8 cellular contexts compared by ENCODE assay signal in the genomic region with DNA sequence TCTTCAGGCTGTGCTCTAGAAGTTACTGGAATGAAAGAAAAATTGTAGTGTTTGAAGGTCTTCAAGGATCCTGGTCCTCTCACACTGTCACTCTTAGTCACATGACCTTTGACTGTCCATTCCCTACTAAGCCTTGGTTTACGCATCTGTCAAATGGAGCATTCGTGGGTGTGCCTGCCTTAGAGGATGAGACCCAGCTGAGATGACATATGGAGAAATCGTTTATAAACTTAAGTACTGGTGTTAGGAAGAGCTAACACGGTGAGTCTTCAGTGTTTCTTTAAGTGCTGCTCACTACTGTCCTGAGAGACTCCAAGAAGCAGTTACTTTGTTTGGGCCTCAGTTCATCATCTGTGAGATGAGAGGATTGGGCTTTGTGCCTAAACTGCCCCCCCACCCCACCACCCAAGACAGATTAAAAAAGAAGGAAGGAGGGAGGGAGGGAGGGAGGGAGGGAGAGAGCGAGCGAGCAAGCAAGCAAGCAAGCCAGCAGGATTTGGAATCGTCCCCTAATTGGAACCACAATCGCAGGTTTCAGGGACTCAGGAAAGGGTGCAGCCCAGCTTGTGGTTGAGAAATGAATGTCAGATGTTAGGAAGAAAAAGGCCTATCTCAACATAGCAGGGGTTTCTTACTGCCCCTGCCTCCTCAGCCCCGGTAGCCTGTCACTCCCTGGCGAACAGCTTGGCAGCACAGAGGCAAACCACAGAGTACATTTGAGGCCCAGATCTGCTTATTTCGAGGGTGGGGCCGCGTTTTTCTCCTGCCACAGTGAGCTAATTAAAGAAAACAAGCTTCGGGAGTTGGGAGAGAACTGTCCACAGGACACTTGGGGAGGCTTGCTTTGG. TPM values are rescaled to one million over a fixed set of nuclear protein-coding genes. Genes with fewer than 3 reads are reported as not detected.
A peak's percentile ranks its signal among the peaks of the same experiment; 100 is the strongest.
DNase-seq lines count a peak whose midpoint lies in the region; ATAC-seq and TF ChIP-seq lines count a peak whose summit lies in the region.

No MANE protein-coding gene starts in this region.

- peak; percentile 72 for DNase-seq in HT1080 (ENCODE audit: low read depth)
- peak; percentile 68 for DNase-seq in activated CD4-positive, alpha-beta memory T cell treated with anti-CD3 and anti-CD28 coated beads for 36 hours
- no peak for DNase-seq in smooth muscle cell (lab: John Stamatoyannopoulos, UW; ENCODE audit: unreplicated experiment)
- DNase-seq in NCI-H1436 (lab: John Stamatoyannopoulos, UW), result no peak
- DNase-seq in occipital lobe (lab: John Stamatoyannopoulos, UW), result no peak

- H3K4me1 ChIP-seq in gastroesophageal sphincter (peaks cover 0 to 70% (median 22%) of the 10 kb centered on the region in 3 donors), smooth muscle cell (ENCODE audit: low read depth) (peaks cover 17% of the 10 kb centered on the region)

- peak overlapping the region; percentile 90 for H3K27ac Mint-ChIP-seq in activated CD4-positive, alpha-beta memory T cell treated with anti-CD3 and anti-CD28 coated beads for 36 hours

- H3K9me3 ChIP-seq in gastroesophageal sphincter (no peaks in the 10 kb centered on the region), smooth muscle cell (replicated peaks; ENCODE audit: low read depth) (no peaks in the 10 kb centered on the region)

- peak overlapping the region; percentile 38 for H3K4me2 ChIP-seq in smooth muscle cell

- H3K4me1 Mint-ChIP-seq in activated CD4-positive, alpha-beta memory T cell treated with anti-CD3 and anti-CD28 coated beads for 36 hours (ENCODE audit: low read depth), result peaks cover 60% of the 10 kb centered on the region

- peak overlapping the region; percentile 29 for H3K9ac ChIP-seq in smooth muscle cell (ENCODE audit: low read depth)

- H3K79me2 ChIP-seq in smooth muscle cell (ENCODE audit: low read depth), result peaks cover 89% of the 10 kb centered on the region

- peaks cover 33% of the 10 kb centered on the region for H3K36me3 Mint-ChIP-seq in activated CD4-positive, alpha-beta memory T cell treated with anti-CD3 and anti-CD28 coated beads for 36 hours

- TF ChIP-seq CTCF in gastroesophageal sphincter (IDR thresholded peaks at IDR 0.05) (no peak), smooth muscle cell (IDR thresholded peaks at IDR 0.05; ENCODE audit: borderline replicate concordance, insufficient read depth, poor library complexity, severe bottlenecking) (no peak)

- POLR2A ChIA-PET in activated CD4-positive, alpha-beta memory T cell treated with anti-CD3 and anti-CD28 coated beads for 36 hours (lab: Charles Lee), result interaction anchor here (0.6 to 3.2 kb wide), 9 partner anchors 12 to 156 kb away, joined by 3 to 15 read pairs (median 3); no protein-coding TSS in a partner anchor

- intact Hi-C loops in activated CD4-positive, alpha-beta memory T cell treated with anti-CD3 and anti-CD28 coated beads for 36 hours (cut with micrococcal nuclease), result no loop called here

- CTCF ChIA-PET in activated CD4-positive, alpha-beta memory T cell treated with anti-CD3 and anti-CD28 coated beads for 36 hours (lab: Charles Lee), result interaction anchor here (0.7 to 1.9 kb wide), 6 partner anchors 12 to 206 kb away, joined by 3 to 4 read pairs (median 4); no protein-coding TSS in a partner anchor

- WGBS in gastroesophageal sphincter (ENCODE audit: low coverage in 1 of 2), 2 donors, result 20 to 25% methylated on average over 4 to 5 of the region's 14 CpGs
- WGBS in smooth muscle cell (ENCODE audit: low lambda C conversion rate), result 41% methylated on average over 14 of the region's 14 CpGs

- no peak for TF ChIP-seq EP300 in gastroesophageal sphincter (IDR thresholded peaks at IDR 0.05)

- no peak for TF ChIP-seq POLR2A in gastroesophageal sphincter (IDR thresholded peaks at IDR 0.05)

- peak overlapping the region; percentile 74 for H3K4me3 Mint-ChIP-seq in activated CD4-positive, alpha-beta memory T cell treated with anti-CD3 and anti-CD28 coated beads for 36 hours

- H3K27me3 ChIP-seq in gastroesophageal sphincter, result no peaks in the 10 kb centered on the region
- no peaks in the 10 kb centered on the region for H3K27me3 ChIP-seq in smooth muscle cell (ENCODE audit: low read depth)

- H3K27me3 Mint-ChIP-seq in activated CD4-positive, alpha-beta memory T cell treated with anti-CD3 and anti-CD28 coated beads for 36 hours, result no peaks in the 10 kb centered on the region

- H3K4me3 ChIP-seq in gastroesophageal sphincter, result peak overlapping the region in 1 of 2 donors; percentile 18
- no peak overlapping the region for H3K4me3 ChIP-seq in smooth muscle cell

- ATAC-seq in gastroesophageal sphincter (peak; percentile 50), HG03135 (IDR thresholded peaks at IDR 0.05; ENCODE audit: unreplicated experiment) (no peak), GM21381 (IDR thresholded peaks at IDR 0.05; ENCODE audit: unreplicated experiment) (no peak)

- H3F3A ChIP-seq in smooth muscle cell (ENCODE audit: low read depth), result peaks cover 23% of the 10 kb centered on the region

- H4K20me1 ChIP-seq in smooth muscle cell (ENCODE audit: low read depth), result peaks cover 90% of the 10 kb centered on the region

- no peaks in the 10 kb centered on the region for H3K9me3 Mint-ChIP-seq in activated CD4-positive, alpha-beta memory T cell treated with anti-CD3 and anti-CD28 coated beads for 36 hours

- H2AFZ ChIP-seq in smooth muscle cell (ENCODE audit: low read depth), result no peak overlapping the region

- H3K36me3 ChIP-seq in gastroesophageal sphincter (peaks cover 0 to 7% of the 10 kb centered on the region in 2 donors), smooth muscle cell (ENCODE audit: low read depth) (no peaks in the 10 kb centered on the region)

- H3K27ac ChIP-seq in gastroesophageal sphincter (peak overlapping the region in 3 of 4 donors; percentile 53 to 76 (median 74)), smooth muscle cell (ENCODE audit: low read depth) (peak overlapping the region; percentile 76)

RNA-seq across cellular contexts. Expression of gene SMAD3, which starts 32.7 kb away (rescaled TPM):
- 20.9 and 39.2 TPM in 2 replicates for total RNA-seq in HT1080 (2014; rRNA removed; shearing (Covaris generic))
- polyA plus RNA-seq in HT1080 (2015; cell fraction: cytosol; rRNA removed), result 99.4 and 115 TPM in 2 replicates
- 204 and 241 TPM in 2 replicates for polyA plus RNA-seq in HT1080 (2015; cell fraction: nucleus; rRNA removed)
- total RNA-seq in activated CD4-positive, alpha-beta memory T cell treated with anti-CD3 and anti-CD28 coated beads for 36 hours, result 10 to 100 TPM; 50.2 to 50.5 TPM
- total RNA-seq in gastroesophageal sphincter (10 to 100 TPM; 19.8 to 30.6 (median 25.9) TPM), smooth muscle cell (21.9 and 25.9 TPM in 2 replicates), occipital lobe (2.5 TPM)
- polyA plus RNA-seq in smooth muscle cell, result 20.2 and 27.7 TPM in 2 replicates

Comparison
In these comparisons a context has a peak if more than half of its experiments do, and no peak if none do; other contexts are left out.
1. DNase-seq: peak in HT1080 (single experiment) and activated CD4-positive, alpha-beta memory T cell treated with anti-CD3 and anti-CD28 coated beads for 36 hours (single experiment); none in smooth muscle cell (single experiment), NCI-H1436 (single experiment) and occipital lobe (single experiment).